ENCODE assay signal across 9 cellular contexts in genomic region chr2:137173514-137173913, GRCh38.
DNase-seq lines count a peak whose midpoint lies in the region; ATAC-seq and TF ChIP-seq lines count a peak whose summit lies in the region.
"Had no signal": no experiment of that assay in that cellular context is flagged by ENCODE, and none has a peak within 500 bp of the region (broad histone marks: within the 10 kb centered on the region; RNA-seq: fewer than 3 reads in every experiment).

No MANE protein-coding gene starts in this region.

- no peaks in the 10 kb centered on the region for H3K79me2 ChIP-seq in OCI-LY7 (ENCODE audit: insufficient read depth, low read depth, low read length)

- BruUV-seq in OCI-LY7 (replicated peaks; lab: Mats Ljungman, UMichigan), result no TSS peak

- H3K4me3 ChIP-seq in OCI-LY7 (ENCODE audit: low read depth, low read length, poor library complexity, severe bottlenecking) (no peak overlapping the region), heart left ventricle (no peak overlapping the region)

- peaks cover 14% of the 10 kb centered on the region for H3K4me1 Mint-ChIP-seq in nephron

- H4K20me1 ChIP-seq in OCI-LY7 (ENCODE audit: insufficient read depth, low read length), result no peaks in the 10 kb centered on the region

- no peak overlapping the region for H3K4me3 Mint-ChIP-seq in nephron

- H3K4me1 ChIP-seq in OCI-LY7 (ENCODE audit: insufficient read depth, low read length, poor library complexity, severe bottlenecking) (no peaks in the 10 kb centered on the region), heart left ventricle (no peaks in the 10 kb centered on the region)

- no peaks in the 10 kb centered on the region for H3K27me3 Mint-ChIP-seq in nephron (ENCODE audit: low read depth)

- no peak overlapping the region for H3K27ac ChIP-seq in OCI-LY7 (ENCODE audit: low read depth, low read length, poor library complexity, severe bottlenecking)
- no peak overlapping the region for H3K27ac ChIP-seq in heart left ventricle

- no peaks in the 10 kb centered on the region for H3K36me3 ChIP-seq in OCI-LY7 (ENCODE audit: insufficient read depth, low read length)
- H3K36me3 ChIP-seq in heart left ventricle, result no peaks in the 10 kb centered on the region

- POLR2A ChIA-PET in OCI-LY7 (lab: Charles Lee), result interaction anchor here (0.8 to 1.3 kb wide), 4 partner anchors 9 to 49 kb away, joined by 3 to 6 read pairs (median 4); no protein-coding TSS in a partner anchor

- intact Hi-C loops in OCI-LY7 (cut with micrococcal nuclease; ENCODE audit: unreplicated experiment), result loop anchor here (5.0 kb wide), 1 partner anchor 59 kb away; no protein-coding TSS in a partner anchor
- intact Hi-C loops in heart left ventricle (cut with DNase I), result no loop called here

- H3K9me3 ChIP-seq in OCI-LY7 (ENCODE audit: low read length) (no peaks in the 10 kb centered on the region), heart left ventricle (no peaks in the 10 kb centered on the region)

- H2AFZ ChIP-seq in OCI-LY7 (ENCODE audit: low read length), result no peak overlapping the region

- H3K27ac Mint-ChIP-seq in nephron, result peak overlapping the region in 1 of 3 experiments; percentile 37

- WGBS in heart left ventricle, 4 donors, result 25 to 35% (median 31%) methylated on average over 3 of the region's 3 CpGs

- no peaks in the 10 kb centered on the region for H3K9me3 Mint-ChIP-seq in nephron

- ATAC-seq in GM18870 (IDR thresholded peaks at IDR 0.05; ENCODE audit: unreplicated experiment) (peak; percentile 97), HG02798 (IDR thresholded peaks at IDR 0.05; ENCODE audit: poor library complexity, unreplicated experiment) (peak; percentile 94), GM21737 (IDR thresholded peaks at IDR 0.05; ENCODE audit: unreplicated experiment) (no peak), heart left ventricle (no peak)
- ATAC-seq: left ventricle myocardium superior had no signal

- no peaks in the 10 kb centered on the region for H3K27me3 ChIP-seq in heart left ventricle

- H3K4me2 ChIP-seq in OCI-LY7 (ENCODE audit: low read length), result no peak overlapping the region

- H3K9me2 ChIP-seq in OCI-LY7 (ENCODE audit: insufficient read depth, low read length), result no peaks in the 10 kb centered on the region

- peak; percentile 58 for TF ChIP-seq CTCF in OCI-LY7 (conservative IDR thresholded peaks at IDR 0.05; ENCODE audit: low read length)
- peak; percentile 30 to 38 (median 36) for TF ChIP-seq CTCF in nephron (IDR thresholded peaks at IDR 0.05; ENCODE audit: unreplicated experiment in 3 of 3)
- peak in 2 of 12 donors; percentile 23 to 26 for TF ChIP-seq CTCF in heart left ventricle (IDR thresholded peaks at IDR 0.05)

- TF ChIP-seq POLR2A in heart left ventricle (IDR thresholded peaks at IDR 0.05), result no peak

- CTCF ChIA-PET in OCI-LY7 (lab: Charles Lee; ENCODE audit: unreplicated experiment), result no interaction called here

- H3K36me3 Mint-ChIP-seq in nephron (ENCODE audit: low read depth), result no peaks in the 10 kb centered on the region

- DNase-seq in OCI-LY7 (ENCODE audit: low spot score) (peak; percentile 3), heart left ventricle (no peak)
- no peak for DNase-seq in stimulated activated CD4-positive, alpha-beta T cell treated with anti-CD3 and anti-CD28 coated beads, Interleukin-4, amount 100 ng/mL, for 4 hours
- no peak for DNase-seq in activated CD4-positive, CD25-positive, alpha-beta regulatory T cell treated with anti-CD3 and anti-CD28 coated beads, Interleukin-2, amount 50 U/mL, for 72 hours
- DNase-seq: left ventricle myocardium superior had no signal

Comparison
In these comparisons a context has a peak if more than half of its experiments do, and no peak if none do; other contexts are left out.
1. ATAC-seq: peak in GM18870 (single experiment) and HG02798 (single experiment); none in GM21737 (single experiment) and heart left ventricle (0 of 4).